ENCODE assay signal across 23 cellular contexts in genomic region chr16:11340710-11341109, GRCh38. TPM values are rescaled to one million over a fixed set of nuclear protein-coding genes. Genes with fewer than 3 reads are reported as not detected.
"Had no signal": no experiment of that assay in that cellular context is flagged by ENCODE, and none has a peak within 500 bp of the region (broad histone marks: within the 10 kb centered on the region; RNA-seq: fewer than 3 reads in every experiment).

No MANE protein-coding gene starts in this region.

- H3K27ac Mint-ChIP-seq: activated B cell treated with CpG ODN at 0.5 μM for 24 hours; activated CD4-positive, alpha-beta memory T cell treated with anti-CD3 and anti-CD28 coated beads, Interleukin-2, amount 10 ng/mL, durations not matched to agents 7 days and 5 days; activated CD8-positive, alpha-beta memory T cell treated with anti-CD3 and anti-CD28 coated beads, Interleukin-2, amount 10 ng/mL, durations not matched to agents 7 days and 5 days; effector memory CD8-positive, alpha-beta T cell; nephron progenitor cell had no signal

- H2AFZ ChIP-seq: hepatocyte had no signal

- H3K4me1 ChIP-seq: foreskin keratinocyte had no signal

- H3K9me3 Mint-ChIP-seq: activated B cell treated with CpG ODN at 0.5 μM for 24 hours; activated CD4-positive, alpha-beta memory T cell treated with anti-CD3 and anti-CD28 coated beads, Interleukin-2, amount 10 ng/mL, durations not matched to agents 7 days and 5 days; activated naive CD8-positive, alpha-beta T cell treated with anti-CD3 and anti-CD28 coated beads, Interleukin-2, amount 10 ng/mL, durations not matched to agents 7 days and 5 days; effector memory CD8-positive, alpha-beta T cell had no signal

- H3K4me2 ChIP-seq: hepatocyte had no signal

- H3K4me3 Mint-ChIP-seq: activated B cell treated with CpG ODN at 0.5 μM for 24 hours; activated CD4-positive, alpha-beta memory T cell treated with anti-CD3 and anti-CD28 coated beads, Interleukin-2, amount 10 ng/mL, durations not matched to agents 7 days and 5 days; activated CD8-positive, alpha-beta memory T cell treated with anti-CD3 and anti-CD28 coated beads, Interleukin-2, amount 10 ng/mL, durations not matched to agents 7 days and 5 days; activated naive CD8-positive, alpha-beta T cell treated with anti-CD3 and anti-CD28 coated beads, Interleukin-2, amount 10 ng/mL, durations not matched to agents 7 days and 5 days; effector memory CD8-positive, alpha-beta T cell; nephron progenitor cell had no signal

- DNase-seq: activated B cell treated with CpG ODN at 0.5 μM for 24 hours; activated CD4-positive, alpha-beta memory T cell treated with anti-CD3 and anti-CD28 coated beads, Interleukin-2, amount 10 ng/mL, durations not matched to agents 7 days and 5 days; activated CD4-positive, alpha-beta T cell treated with anti-CD3 and anti-CD28 coated beads for 48 hours; activated CD8-positive, alpha-beta memory T cell treated with anti-CD3 and anti-CD28 coated beads, Interleukin-2, amount 10 ng/mL, durations not matched to agents 7 days and 5 days; activated naive CD8-positive, alpha-beta T cell treated with anti-CD3 and anti-CD28 coated beads, Interleukin-2, amount 10 ng/mL, durations not matched to agents 7 days and 5 days; body of pancreas; effector memory CD8-positive, alpha-beta T cell; foreskin keratinocyte; islet precursor cell; lower lobe of right lung; nephron progenitor cell; occipital lobe; stimulated activated CD4-positive, alpha-beta T cell treated with anti-CD3 and anti-CD28 coated beads, Interleukin-2, amount 100 ng/mL, for 24 hours; stimulated activated naive CD8-positive, alpha-beta T cell treated with anti-CD3 and anti-CD28 coated beads, Interleukin-15, Interleukin-2, amounts not matched to agents 100 U/mL and 50 U/mL, for 24 hours; substantia nigra; T-helper 2 cell had no signal

- H3K9me3 ChIP-seq: body of pancreas, lower lobe of right lung, tibial nerve, vagina had no signal

- ATAC-seq: activated CD8-positive, alpha-beta memory T cell treated with anti-CD3 and anti-CD28 coated beads, Interleukin-2, amount 10 ng/mL, durations not matched to agents 7 days and 5 days; body of pancreas; effector memory CD8-positive, alpha-beta T cell; foreskin keratinocyte; lower lobe of right lung; stimulated activated naive CD8-positive, alpha-beta T cell treated with anti-CD3 and anti-CD28 coated beads, Interleukin-15, Interleukin-2, amounts not matched to agents 100 U/mL and 50 U/mL, for 24 hours had no signal

- H3K36me3 ChIP-seq: lower lobe of right lung, tibial nerve, vagina had no signal

- H3K27me3 ChIP-seq: body of pancreas, foreskin keratinocyte, hepatocyte, tibial nerve, vagina had no signal

- H3K27me3 Mint-ChIP-seq: activated B cell treated with CpG ODN at 0.5 μM for 24 hours; activated CD4-positive, alpha-beta memory T cell treated with anti-CD3 and anti-CD28 coated beads, Interleukin-2, amount 10 ng/mL, durations not matched to agents 7 days and 5 days; activated CD8-positive, alpha-beta memory T cell treated with anti-CD3 and anti-CD28 coated beads, Interleukin-2, amount 10 ng/mL, durations not matched to agents 7 days and 5 days; activated naive CD8-positive, alpha-beta T cell treated with anti-CD3 and anti-CD28 coated beads, Interleukin-2, amount 10 ng/mL, durations not matched to agents 7 days and 5 days had no signal

- H3K4me3 ChIP-seq: body of pancreas, hepatocyte, lower lobe of right lung, tibial nerve, vagina had no signal

- H3K27ac ChIP-seq: body of pancreas, epithelial cell of prostate, foreskin keratinocyte, hepatocyte, lower lobe of right lung, tibial nerve, vagina had no signal

RNA-seq across cellular contexts. Expression of gene PRM1, which starts 59.6 kb away (rescaled TPM):
- total RNA-seq: activated B cell treated with CpG ODN at 0.5 μM for 24 hours; activated CD4-positive, alpha-beta memory T cell treated with anti-CD3 and anti-CD28 coated beads, Interleukin-2, amount 10 ng/mL, durations not matched to agents 7 days and 5 days; activated CD8-positive, alpha-beta memory T cell treated with anti-CD3 and anti-CD28 coated beads, Interleukin-2, amount 10 ng/mL, durations not matched to agents 7 days and 5 days; activated naive CD8-positive, alpha-beta T cell treated with anti-CD3 and anti-CD28 coated beads, Interleukin-2, amount 10 ng/mL, durations not matched to agents 7 days and 5 days; body of pancreas; cardiac septum; dermis microvascular lymphatic vessel endothelial cell; fibroblast of lung; foreskin keratinocyte; hepatocyte; lower lobe of right lung; occipital lobe; tibial nerve; vagina had no signal
- polyA plus RNA-seq: fibroblast of lung, foreskin keratinocyte, hepatocyte had no signal
